Comparison of ENCODE assay signal across 1 cellular context in genomic region chr1:175023043-175023921, GRCh38.
TF ChIP-seq lines count a peak whose summit lies in the region.

Gene MRPS14, minus strand, starts transcription at chr1:175023425. Its CDS starts 17 bp downstream, at chr1:175023408.

TF ChIP-seq in GM12878, 131 proteins besides CTCF, POLR2A, EP300 and RAD21 (continued from another document and continues in another):
- no peak for TF ChIP-seq HSF1 (IDR thresholded peaks at IDR 0.05; ENCODE audit: low read depth, low read length)
- TF ChIP-seq BACH1 (IDR thresholded peaks at IDR 0.05; ENCODE audit: borderline replicate concordance): peak; percentile 21; the same call in 1 of the 2 replicates
- no peak for TF ChIP-seq JUNB (IDR thresholded peaks at IDR 0.05)
- no peak for TF ChIP-seq E2F8 (IDR thresholded peaks at IDR 0.05; ENCODE audit: low read depth, partially characterized antibody)
- TF ChIP-seq ZNF687 (IDR thresholded peaks at IDR 0.05): no peak
- TF ChIP-seq BMI1 (IDR thresholded peaks at IDR 0.05; ENCODE audit: borderline replicate concordance): no peak
- peak; percentile 60; the same call in 1 of the 2 replicates for TF ChIP-seq MAX (IDR thresholded peaks at IDR 0.05; ENCODE audit: low read depth, low read length)
- no peak for TF ChIP-seq REST (IDR thresholded peaks at IDR 0.05; ENCODE audit: low read depth, low read length)
- peak; percentile 67 for TF ChIP-seq NKRF (conservative IDR thresholded peaks at IDR 0.05)
- no peak for TF ChIP-seq ZNF217 (IDR thresholded peaks at IDR 0.05)
- TF ChIP-seq SREBF2 (IDR thresholded peaks at IDR 0.05; ENCODE audit: low read length): no peak
- 0 out of 2 replicates have a peak, but pooled peaks have one; percentile 59 for TF ChIP-seq TCF12 (IDR thresholded peaks at IDR 0.05; ENCODE audit: low read depth, low read length)
- TF ChIP-seq DPF2 (IDR thresholded peaks at IDR 0.05): 0 out of 2 replicates have a peak, but pooled peaks have one; percentile 7
- TF ChIP-seq BCLAF1 (IDR thresholded peaks at IDR 0.05): no peak
- TF ChIP-seq CEBPZ (IDR thresholded peaks at IDR 0.05; ENCODE audit: low read depth, low read length): no peak
- TF ChIP-seq YBX1 (IDR thresholded peaks at IDR 0.05): no peak
- peak; percentile 99 for TF ChIP-seq RUNX3 (IDR thresholded peaks at IDR 0.05; ENCODE audit: low read length)
- peak; percentile 95 for TF ChIP-seq CREB1 (IDR thresholded peaks at IDR 0.05; ENCODE audit: low read depth)
- no peak; the same call in 1 of the 2 replicates for TF ChIP-seq USF2 (IDR thresholded peaks at IDR 0.05; ENCODE audit: borderline replicate concordance, low read depth, low read length)
- peak; percentile 53 for TF ChIP-seq MYC (IDR thresholded peaks at IDR 0.05; ENCODE audit: insufficient read depth, insufficient read length, insufficient replicate concordance, low read length, severe bottlenecking)
- TF ChIP-seq NFIC (IDR thresholded peaks at IDR 0.05; ENCODE audit: low read depth, low read length): 0 out of 2 replicates have a peak, but pooled peaks have one; percentile 4
- no peak for TF ChIP-seq RBBP5 (conservative IDR thresholded peaks at IDR 0.05)
- TF ChIP-seq IRF5 (IDR thresholded peaks at IDR 0.05; ENCODE audit: borderline replicate concordance): peak; percentile 73; the same call in 1 of the 2 replicates
- 0 out of 2 replicates have a peak, but pooled peaks have one; percentile 47 for TF ChIP-seq ELK1 (IDR thresholded peaks at IDR 0.05; ENCODE audit: low read depth, low read length)
- TF ChIP-seq EED (IDR thresholded peaks at IDR 0.05; ENCODE audit: low read depth): peak; percentile 64; the same call in 1 of the 2 replicates
- TF ChIP-seq MTA3 (IDR thresholded peaks at IDR 0.05; ENCODE audit: borderline replicate concordance, low read length): 0 out of 2 replicates have a peak, but pooled peaks have one; percentile 61
